In the genomic region with DNA sequence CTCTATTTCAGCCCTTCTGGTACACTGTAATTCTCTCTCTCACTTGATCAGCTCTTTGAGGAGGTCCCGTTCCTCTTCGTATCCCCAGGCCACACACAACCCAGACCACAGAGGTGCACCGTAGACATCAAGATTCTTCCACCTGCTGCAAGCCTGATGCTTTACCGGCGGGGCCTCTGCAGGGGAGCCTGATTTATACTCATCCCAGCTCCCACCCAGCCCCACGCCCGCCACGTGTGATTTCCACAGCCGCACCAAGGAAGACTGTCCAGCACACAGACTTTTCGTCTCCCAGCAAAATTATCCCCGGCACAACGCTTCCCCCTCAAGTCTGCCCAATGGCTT, we compare ENCODE assay signal across 8 cellular contexts. TPM values are rescaled to one million over a fixed set of nuclear protein-coding genes. Genes with fewer than 3 reads are reported as not detected.
DNase-seq lines count a peak whose midpoint lies in the region; ATAC-seq lines count a peak whose summit lies in the region.

No MANE protein-coding gene starts in this region.

- H3K9ac ChIP-seq in iPS-15b (ENCODE audit: low read depth, low read length) (no peak overlapping the region), skeletal muscle satellite cell (ENCODE audit: low read depth, low read length) (peak overlapping the region; percentile 62)

- intact Hi-C loops in activated CD4-positive, alpha-beta T cell treated with anti-CD3 and anti-CD28 coated beads for 36 hours (cut with DNase I, micrococcal nuclease), result loop anchor here (2.0 to 5.0 kb wide), 3 partner anchors 60 to 826 kb away; a partner anchor contains a TSS
- intact Hi-C loops in activated T-helper 2 cell treated with anti-CD3 and anti-CD28 coated beads, Interferon-gamma antibody, Interleukin-2, Interleukin-4, amounts not matched to agents 10 μg/mL and 5 μg/mL and 100 μg/mL, durations not matched to agents 14 hours and 24 hours and 36 hours (cut with micrococcal nuclease), result loop anchor here (10.0 kb wide), 1 partner anchor 428 kb away; a partner anchor contains a TSS

- H3K27me3 Mint-ChIP-seq in activated CD4-positive, alpha-beta T cell treated with anti-CD3 and anti-CD28 coated beads for 36 hours, result no peaks in the 10 kb centered on the region
- no peaks in the 10 kb centered on the region for H3K27me3 Mint-ChIP-seq in activated T-helper 2 cell treated with anti-CD3 and anti-CD28 coated beads, Interferon-gamma antibody, Interleukin-2, Interleukin-4, amounts not matched to agents 10 μg/mL and 5 μg/mL and 100 μg/mL, durations not matched to agents 14 hours and 24 hours and 36 hours (ENCODE audit: low read depth)

- POLR2A ChIA-PET in activated CD4-positive, alpha-beta T cell treated with anti-CD3 and anti-CD28 coated beads for 36 hours (lab: Charles Lee), result interaction anchor here (0.6 kb wide), 1 partner anchor 1014 kb away, joined by 4 read pairs; no protein-coding TSS in a partner anchor

- peaks cover 26% of the 10 kb centered on the region for H3K4me1 Mint-ChIP-seq in activated CD4-positive, alpha-beta T cell treated with anti-CD3 and anti-CD28 coated beads for 36 hours
- H3K4me1 Mint-ChIP-seq in activated T-helper 2 cell treated with anti-CD3 and anti-CD28 coated beads, Interferon-gamma antibody, Interleukin-2, Interleukin-4, amounts not matched to agents 10 μg/mL and 5 μg/mL and 100 μg/mL, durations not matched to agents 14 hours and 24 hours and 36 hours (ENCODE audit: low read depth), result peaks cover 20% of the 10 kb centered on the region

- ATAC-seq in activated CD4-positive, alpha-beta T cell treated with anti-CD3 and anti-CD28 coated beads for 36 hours, result peak; percentile 13
- peak; percentile 14 for ATAC-seq in HG03196 (IDR thresholded peaks at IDR 0.05; ENCODE audit: unreplicated experiment)
- ATAC-seq in activated CD4-positive, CD25-positive, alpha-beta regulatory T cell treated with anti-CD3 and anti-CD28 coated beads, Interleukin-2, amount 50 U/mL, for 24 hours, result no peak

- no peaks in the 10 kb centered on the region for H3K9me3 Mint-ChIP-seq in activated CD4-positive, alpha-beta T cell treated with anti-CD3 and anti-CD28 coated beads for 36 hours (ENCODE audit: low read depth)
- H3K9me3 Mint-ChIP-seq in activated T-helper 2 cell treated with anti-CD3 and anti-CD28 coated beads, Interferon-gamma antibody, Interleukin-2, Interleukin-4, amounts not matched to agents 10 μg/mL and 5 μg/mL and 100 μg/mL, durations not matched to agents 14 hours and 24 hours and 36 hours, result no peaks in the 10 kb centered on the region

- CTCF ChIA-PET in activated CD4-positive, alpha-beta T cell treated with anti-CD3 and anti-CD28 coated beads for 36 hours (lab: Charles Lee), result interaction anchor here (0.7 to 2.2 kb wide), 6 partner anchors 8 to 65 kb away, joined by 3 to 12 read pairs (median 4); no protein-coding TSS in a partner anchor

- H3K9me3 ChIP-seq in iPS-15b (ENCODE audit: control insufficient read depth, insufficient read depth, low read length) (no peaks in the 10 kb centered on the region), skeletal muscle satellite cell (replicated peaks; ENCODE audit: low read length) (no peaks in the 10 kb centered on the region)

- H3K36me3 ChIP-seq in iPS-15b (ENCODE audit: control insufficient read depth, insufficient read depth, low read length) (no peaks in the 10 kb centered on the region), skeletal muscle satellite cell (ENCODE audit: insufficient read depth, low read length) (no peaks in the 10 kb centered on the region)

- DNase-seq in activated CD4-positive, alpha-beta T cell treated with anti-CD3 and anti-CD28 coated beads for 36 hours, result no peak
- no peak for DNase-seq in activated CD4-positive, alpha-beta T cell treated with anti-CD3 and anti-CD28 coated beads for 1 hour
- no peak for DNase-seq in activated T-helper 2 cell treated with anti-CD3 and anti-CD28 coated beads, Interferon-gamma antibody, Interleukin-2, Interleukin-4, amounts not matched to agents 10 μg/mL and 5 μg/mL and 100 μg/mL, durations not matched to agents 14 hours and 24 hours and 36 hours (ENCODE audit: low spot score)
- DNase-seq in activated effector memory CD4-positive, alpha-beta T cell treated with anti-CD3 and anti-CD28 coated beads, Interleukin-2, amount 50 U/mL, for 16 hours, result no peak

- H3K4me1 ChIP-seq in iPS-15b (ENCODE audit: control insufficient read depth, insufficient read depth, low read length) (no peaks in the 10 kb centered on the region), skeletal muscle satellite cell (ENCODE audit: control insufficient read depth, insufficient read depth, low read length) (peaks cover 14% of the 10 kb centered on the region)

- peak overlapping the region; percentile 78 for H3K4me3 Mint-ChIP-seq in activated CD4-positive, alpha-beta T cell treated with anti-CD3 and anti-CD28 coated beads for 36 hours
- H3K4me3 Mint-ChIP-seq in activated T-helper 2 cell treated with anti-CD3 and anti-CD28 coated beads, Interferon-gamma antibody, Interleukin-2, Interleukin-4, amounts not matched to agents 10 μg/mL and 5 μg/mL and 100 μg/mL, durations not matched to agents 14 hours and 24 hours and 36 hours (ENCODE audit: low read depth), result peak overlapping the region; percentile 85

- H3K36me3 Mint-ChIP-seq in activated CD4-positive, alpha-beta T cell treated with anti-CD3 and anti-CD28 coated beads for 36 hours (ENCODE audit: low read depth), result peaks cover 10% of the 10 kb centered on the region
- peaks cover 21% of the 10 kb centered on the region for H3K36me3 Mint-ChIP-seq in activated T-helper 2 cell treated with anti-CD3 and anti-CD28 coated beads, Interferon-gamma antibody, Interleukin-2, Interleukin-4, amounts not matched to agents 10 μg/mL and 5 μg/mL and 100 μg/mL, durations not matched to agents 14 hours and 24 hours and 36 hours (ENCODE audit: low read depth)

- H3K27me3 ChIP-seq in iPS-15b (ENCODE audit: control insufficient read depth, insufficient read depth, low read length), result peaks cover 9% of the 10 kb centered on the region
- no peaks in the 10 kb centered on the region for H3K27me3 ChIP-seq in skeletal muscle satellite cell (ENCODE audit: control insufficient read depth, insufficient read depth, low read length)

- H3K27ac Mint-ChIP-seq in activated CD4-positive, alpha-beta T cell treated with anti-CD3 and anti-CD28 coated beads for 36 hours, result peak overlapping the region; percentile 77
- peak overlapping the region; percentile 30 for H3K27ac Mint-ChIP-seq in activated T-helper 2 cell treated with anti-CD3 and anti-CD28 coated beads, Interferon-gamma antibody, Interleukin-2, Interleukin-4, amounts not matched to agents 10 μg/mL and 5 μg/mL and 100 μg/mL, durations not matched to agents 14 hours and 24 hours and 36 hours

- H3K4me2 ChIP-seq in skeletal muscle satellite cell (ENCODE audit: low read length), result peak overlapping the region; percentile 94

- H3K4me3 ChIP-seq in iPS-15b (ENCODE audit: low read depth, low read length) (peak overlapping the region; percentile 71), skeletal muscle satellite cell (ENCODE audit: low read length) (peak overlapping the region; percentile 96)

RNA-seq across cellular contexts. Expression of a gene that starts 0.7 kb away (rescaled TPM):
- total RNA-seq in activated CD4-positive, alpha-beta T cell treated with anti-CD3 and anti-CD28 coated beads for 36 hours, result 10 to 100 TPM; 17.2 to 18.4 TPM
- 24.1 and 26.2 TPM in 2 replicates for total RNA-seq in activated T-helper 2 cell treated with anti-CD3 and anti-CD28 coated beads, Interferon-gamma antibody, Interleukin-2, Interleukin-4, amounts not matched to agents 10 μg/mL and 5 μg/mL and 100 μg/mL, durations not matched to agents 14 hours and 24 hours and 36 hours
- 26.4 and 28.0 TPM in 2 replicates for total RNA-seq in skeletal muscle satellite cell (2012; rRNA removed)

RNA-seq across cellular contexts. Expression of a gene that starts 59.6 kb away (rescaled TPM):
- 10 to 100 TPM; 14.1 to 17.3 TPM for total RNA-seq in activated CD4-positive, alpha-beta T cell treated with anti-CD3 and anti-CD28 coated beads for 36 hours
- total RNA-seq in activated T-helper 2 cell treated with anti-CD3 and anti-CD28 coated beads, Interferon-gamma antibody, Interleukin-2, Interleukin-4, amounts not matched to agents 10 μg/mL and 5 μg/mL and 100 μg/mL, durations not matched to agents 14 hours and 24 hours and 36 hours, result 21.0 and 21.7 TPM in 2 replicates
- 29.5 and 34.2 TPM in 2 replicates for total RNA-seq in skeletal muscle satellite cell (2012; rRNA removed)

RNA-seq across cellular contexts. Expression of a gene that starts 59.8 kb away (rescaled TPM):
- 10 to 100 TPM; 23.6 to 24.2 TPM for total RNA-seq in activated CD4-positive, alpha-beta T cell treated with anti-CD3 and anti-CD28 coated beads for 36 hours
- total RNA-seq in activated T-helper 2 cell treated with anti-CD3 and anti-CD28 coated beads, Interferon-gamma antibody, Interleukin-2, Interleukin-4, amounts not matched to agents 10 μg/mL and 5 μg/mL and 100 μg/mL, durations not matched to agents 14 hours and 24 hours and 36 hours, result 18.8 and 21.6 TPM in 2 replicates
- 14.2 and 15.1 TPM in 2 replicates for total RNA-seq in skeletal muscle satellite cell (2012; rRNA removed)

Comparison
In these comparisons a context has a peak if more than half of its experiments do, and no peak if none do; other contexts are left out.
1. ATAC-seq: peak in activated CD4-positive, alpha-beta T cell treated with anti-CD3 and anti-CD28 coated beads for 36 hours (single experiment) and HG03196 (single experiment); none in activated CD4-positive, CD25-positive, alpha-beta regulatory T cell treated with anti-CD3 and anti-CD28 coated beads, Interleukin-2, amount 50 U/mL, for 24 hours (0 of 2).